In the genomic region with DNA sequence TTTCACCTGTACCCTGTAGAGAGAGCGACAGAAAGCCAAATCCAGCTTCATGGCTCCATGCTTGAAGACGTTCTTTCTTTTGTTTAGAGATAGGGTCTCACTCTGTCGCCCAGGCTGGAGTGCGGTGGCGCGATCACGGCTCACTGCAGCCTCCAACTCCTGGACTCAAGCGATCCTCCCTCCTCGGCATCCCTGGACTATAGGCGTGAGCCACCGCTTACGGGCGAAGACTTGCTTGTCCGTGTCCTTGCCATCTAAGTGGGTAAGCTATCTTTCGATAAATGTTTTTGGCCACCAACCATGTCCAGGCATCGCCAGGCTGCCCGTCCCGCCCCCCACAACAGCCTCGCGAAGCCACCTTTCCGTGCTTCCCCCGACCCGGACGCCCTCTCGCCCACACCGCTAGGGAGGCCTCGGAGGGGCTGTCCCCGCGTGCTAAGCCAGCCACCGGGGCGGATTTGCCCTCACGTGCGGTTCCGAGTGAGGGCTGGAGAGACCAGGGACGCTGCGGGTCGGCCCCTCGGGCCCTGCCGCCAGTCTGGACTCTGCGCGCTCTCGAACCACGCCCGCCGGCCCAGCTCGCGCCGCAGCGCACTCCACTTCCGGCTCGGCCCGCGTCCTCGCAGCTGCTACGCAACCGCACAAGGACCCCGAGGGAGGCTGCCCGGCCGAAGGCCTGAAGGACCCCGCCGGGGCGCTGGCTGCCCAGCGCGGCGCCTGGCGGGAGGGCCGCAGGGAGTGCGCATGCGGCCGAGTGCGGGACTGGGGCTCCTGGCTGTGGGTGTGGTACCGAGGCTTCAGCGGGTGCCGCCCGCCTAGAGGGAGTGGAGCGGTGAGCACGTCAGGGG, we compare ENCODE assay signal across 8 cellular contexts. TPM values are rescaled to one million over a fixed set of nuclear protein-coding genes. Genes with fewer than 3 reads are reported as not detected.
DNase-seq lines count a peak whose midpoint lies in the region; ATAC-seq and TF ChIP-seq lines count a peak whose summit lies in the region.
"Not testable (repeated sequence)": the region's sequence is repeated elsewhere in the genome, so short reads cannot be mapped to it uniquely, and the experiment has no call there.

A gene (minus strand): TSS at position 604 of the 848 bp plus-strand sequence. CDS start 1,342 bp downstream, outside the sequence.

- intact Hi-C loops in prostate gland (cut with DNase I) = not testable (repeated sequence)

- DNase-seq in NCI-H1694 (lab: John Stamatoyannopoulos, UW) = peak; percentile 46
- peak; percentile 76 to 89 (median 81) for DNase-seq in T-helper 2 cell
- peak in 55 of 56 donors; percentile 19 to 90 (median 74) for DNase-seq in amygdala (lab: John Stamatoyannopoulos, UW)
- DNase-seq in right atrium auricular region (ENCODE audit: low spot score) = peak; percentile 88
- peak; percentile 79 for DNase-seq in prostate gland (ENCODE audit: low spot score)
- peak; percentile 93 to 98 for DNase-seq in upper lobe of left lung

- peak within 1 kb of the TSS; percentile 50 to 58 for H3K4me3 ChIP-seq in right atrium auricular region
- peak within 1 kb of the TSS; percentile 32 to 40 for H3K4me3 ChIP-seq in prostate gland
- peak within 1 kb of the TSS; percentile 25 to 62 (median 56) for H3K4me3 ChIP-seq in upper lobe of left lung

- H3K4me1 ChIP-seq in right atrium auricular region; prostate gland (replicated peaks); upper lobe of left lung: not testable (repeated sequence)

- H3K36me3 ChIP-seq in right atrium auricular region, prostate gland, upper lobe of left lung: not testable (repeated sequence)

- not testable (repeated sequence) for TF ChIP-seq POLR2A in prostate gland (IDR thresholded peaks at IDR 0.05)
- peak in 1 of 4 donors; percentile 66 for TF ChIP-seq POLR2A in upper lobe of left lung (IDR thresholded peaks at IDR 0.05)

- not testable (repeated sequence) for H3K27ac ChIP-seq in right atrium auricular region, prostate gland
- peak within 1 kb of the TSS in 2 of 4 donors; percentile 15 to 61 for H3K27ac ChIP-seq in upper lobe of left lung

- not testable (repeated sequence) for TF ChIP-seq EP300 in upper lobe of left lung (IDR thresholded peaks at IDR 0.05)

- not testable (repeated sequence) for H3K9me3 ChIP-seq in right atrium auricular region, prostate gland, upper lobe of left lung

- not testable (repeated sequence) for H3K27me3 ChIP-seq in right atrium auricular region; prostate gland (replicated peaks; ENCODE audit: insufficient read depth); upper lobe of left lung

- WGBS in prostate gland = 0% methylated on average over 21 of the region's 77 CpGs
- 4% methylated on average over 7 of the region's 77 CpGs; no CpG with 5 or more reads in 1 of the 2 donors for WGBS in upper lobe of left lung, 2 donors

- TF ChIP-seq CTCF in right atrium auricular region (IDR thresholded peaks at IDR 0.05) = not testable (repeated sequence)
- TF ChIP-seq CTCF in prostate gland (IDR thresholded peaks at IDR 0.05) (peak in 1 of 4 experiments; percentile 22), upper lobe of left lung (IDR thresholded peaks at IDR 0.05) (peak in 3 of 6 experiments; percentile 17 to 26 (median 24))

- ATAC-seq in GM18498 (IDR thresholded peaks at IDR 0.05; ENCODE audit: unreplicated experiment) (peak; percentile 94), HG02870 (IDR thresholded peaks at IDR 0.05; ENCODE audit: unreplicated experiment) (peak; percentile 90), upper lobe of left lung (ENCODE audit: low FRiP score in 2 of 2) (peak; percentile 97 to 100)

RNA-seq across cellular contexts. Expression of the gene that starts here (rescaled TPM):
- total RNA-seq in right atrium auricular region = 1 to 10 TPM; 4.3 to 9.9 TPM
- total RNA-seq in prostate gland = 10 to 100 TPM; 23.0 to 31.7 TPM
- 10 to 100 TPM; 24.9 to 74.4 (median 38.1) TPM for total RNA-seq in upper lobe of left lung
